Comparison of ENCODE assay signal across 23 cellular contexts in genomic region chr10:32600317-32600716, GRCh38.
"Had no signal": no experiment of that assay in that cellular context is flagged by ENCODE, and none has a peak within 500 bp of the region (broad histone marks: within the 10 kb centered on the region; RNA-seq: fewer than 3 reads in every experiment).

No MANE protein-coding gene starts in this region.

- DNase-seq: effector CD8-positive, alpha-beta T cell; endodermal cell; foreskin fibroblast; gastrocnemius medialis; head of caudate nucleus; left ventricle myocardium superior; lower lobe of right lung; naive thymus-derived CD8-positive, alpha-beta T cell; nephron progenitor cell; nucleus accumbens; stimulated activated CD4-positive, alpha-beta T cell treated with anti-CD3 and anti-CD28 coated beads, Interleukin-12 subunit alpha, Interleukin-12 subunit beta, amount 100 ng/mL, for 4 hours; stimulated activated CD4-positive, alpha-beta T cell treated with anti-CD3 and anti-CD28 coated beads, Interleukin-1b, Interleukin-23, amount 100 ng/mL, for 48 hours; stimulated activated CD4-positive, alpha-beta T cell treated with anti-CD3 and anti-CD28 coated beads, Interleukin-4, amount 100 ng/mL, for 1 hour; stimulated activated naive CD4-positive, alpha-beta T cell treated with Interleukin-2 at 50 U/mL for 16 hours; stomach; thyroid gland; trophoblast cell had no signal

- H3K27ac ChIP-seq: epithelial cell of prostate, gastrocnemius medialis, lower lobe of right lung, prostate gland, right atrium auricular region, stomach, thyroid gland, vagina had no signal

- H3K4me3 ChIP-seq: gastrocnemius medialis, lower lobe of right lung, prostate gland, right atrium auricular region, smooth muscle cell, stomach, thyroid gland, vagina had no signal

- H3K27me3 ChIP-seq: gastrocnemius medialis, right atrium auricular region, stomach, thyroid gland, vagina had no signal

- FAIRE-seq: keratinocyte had no signal
